In genomic region chrX:112760697-112761096, GRCh38 we compare ENCODE assay signal across 9 cellular contexts.
DNase-seq lines count a peak whose midpoint lies in the region; ATAC-seq and TF ChIP-seq lines count a peak whose summit lies in the region.
"Had no signal": no experiment of that assay in that cellular context is flagged by ENCODE, and none has a peak within 500 bp of the region (broad histone marks: within the 10 kb centered on the region; RNA-seq: fewer than 3 reads in every experiment).

No MANE protein-coding gene starts in this region.

- peaks cover 0 to 26% (median 6%) of the 10 kb centered on the region in 11 experiments; a peak in 7 of 22 replicates for H3K9me3 ChIP-seq in BLaER1 treated with 17β-estradiol and CSF1 and Interleukin-3, amounts not matched to agents 10 nM and 100 nM (replicated peaks in 1 of 11)

- no peaks in the 10 kb centered on the region for H3K36me3 Mint-ChIP-seq in chondrocyte (ENCODE audit: low read depth)
- H3K36me3 Mint-ChIP-seq in activated naive CD8-positive, alpha-beta T cell treated with anti-CD3 and anti-CD28 coated beads for 36 hours = no peaks in the 10 kb centered on the region

- H3K9me3 Mint-ChIP-seq in chondrocyte (ENCODE audit: low read depth) = no peaks in the 10 kb centered on the region
- no peaks in the 10 kb centered on the region for H3K9me3 Mint-ChIP-seq in activated naive CD8-positive, alpha-beta T cell treated with anti-CD3 and anti-CD28 coated beads for 36 hours

- no peak overlapping the region for H3K27ac Mint-ChIP-seq in chondrocyte (ENCODE audit: unreplicated experiment)
- no peak overlapping the region for H3K27ac Mint-ChIP-seq in activated naive CD8-positive, alpha-beta T cell treated with anti-CD3 and anti-CD28 coated beads for 36 hours

- H3K27ac ChIP-seq in BLaER1 treated with 17β-estradiol and CSF1 and Interleukin-3, amounts not matched to agents 10 nM and 100 nM = peak overlapping the region in 2 of 11 experiments; percentile 9 to 34; a peak in 2 of 22 replicates

- TF ChIP-seq CTCF in GM20000 (IDR thresholded peaks at IDR 0.05; ENCODE audit: extremely low read depth, missing control alignments) (no peak), chondrocyte (IDR thresholded peaks at IDR 0.05) (peak; percentile 67)

- peak overlapping the region in 2 of 10 experiments; percentile 1 to 35; a peak in 1 of 20 replicates for H3K4me3 ChIP-seq in BLaER1 treated with 17β-estradiol and CSF1 and Interleukin-3, amounts not matched to agents 10 nM and 100 nM

- DNase-seq in GM20000 (ENCODE audit: low spot score) (peak; percentile 7), chondrocyte (ENCODE audit: low spot score) (no peak), activated gamma-delta T cell treated with Interleukin-2 at 50 U/mL for 16 hours (no peak), SIG-M5 (lab: John Stamatoyannopoulos, UW) (no peak)
- DNase-seq in activated naive CD8-positive, alpha-beta T cell treated with anti-CD3 and anti-CD28 coated beads for 36 hours = no peak
- DNase-seq: NCI-H1092 had no signal

- no peak overlapping the region for H3K9ac ChIP-seq in BLaER1 treated with 17β-estradiol and CSF1 and Interleukin-3, amounts not matched to agents 10 nM and 100 nM

- peaks cover 66 to 99% (median 95%) of the 10 kb centered on the region in 11 experiments for H3K27me3 ChIP-seq in BLaER1 treated with 17β-estradiol and CSF1 and Interleukin-3, amounts not matched to agents 10 nM and 100 nM

- H3K4me3 Mint-ChIP-seq in chondrocyte (ENCODE audit: unreplicated experiment) = no peak overlapping the region
- H3K4me3 Mint-ChIP-seq in activated naive CD8-positive, alpha-beta T cell treated with anti-CD3 and anti-CD28 coated beads for 36 hours = no peak overlapping the region

- H3K36me3 ChIP-seq in BLaER1 treated with 17β-estradiol and CSF1 and Interleukin-3, amounts not matched to agents 10 nM and 100 nM = no peaks in the 10 kb centered on the region

- H3K4me2 ChIP-seq in BLaER1 treated with 17β-estradiol and CSF1 and Interleukin-3, amounts not matched to agents 10 nM and 100 nM = peak overlapping the region; percentile 23 to 75 (median 63)

- no peaks in the 10 kb centered on the region for H3K27me3 Mint-ChIP-seq in chondrocyte (ENCODE audit: low read depth)
- H3K27me3 Mint-ChIP-seq in activated naive CD8-positive, alpha-beta T cell treated with anti-CD3 and anti-CD28 coated beads for 36 hours = no peaks in the 10 kb centered on the region

- peaks cover 0 to 2% (median 0%) of the 10 kb centered on the region in 11 experiments; a peak in 1 of 22 replicates for H4K20me1 ChIP-seq in BLaER1 treated with 17β-estradiol and CSF1 and Interleukin-3, amounts not matched to agents 10 nM and 100 nM

- ATAC-seq in HG03103 (IDR thresholded peaks at IDR 0.05; ENCODE audit: low read depth, unreplicated experiment) = peak; percentile 42
- ATAC-seq in HG03025 (IDR thresholded peaks at IDR 0.05; ENCODE audit: low FRiP score, unreplicated experiment) = no peak

- H3K4me1 Mint-ChIP-seq in chondrocyte (ENCODE audit: low read depth) = peaks cover 21% of the 10 kb centered on the region
- H3K4me1 Mint-ChIP-seq in activated naive CD8-positive, alpha-beta T cell treated with anti-CD3 and anti-CD28 coated beads for 36 hours = no peaks in the 10 kb centered on the region

- peaks cover 24 to 40% (median 33%) of the 10 kb centered on the region in 10 experiments for H3K4me1 ChIP-seq in BLaER1 treated with 17β-estradiol and CSF1 and Interleukin-3, amounts not matched to agents 10 nM and 100 nM
